In the genomic region with DNA sequence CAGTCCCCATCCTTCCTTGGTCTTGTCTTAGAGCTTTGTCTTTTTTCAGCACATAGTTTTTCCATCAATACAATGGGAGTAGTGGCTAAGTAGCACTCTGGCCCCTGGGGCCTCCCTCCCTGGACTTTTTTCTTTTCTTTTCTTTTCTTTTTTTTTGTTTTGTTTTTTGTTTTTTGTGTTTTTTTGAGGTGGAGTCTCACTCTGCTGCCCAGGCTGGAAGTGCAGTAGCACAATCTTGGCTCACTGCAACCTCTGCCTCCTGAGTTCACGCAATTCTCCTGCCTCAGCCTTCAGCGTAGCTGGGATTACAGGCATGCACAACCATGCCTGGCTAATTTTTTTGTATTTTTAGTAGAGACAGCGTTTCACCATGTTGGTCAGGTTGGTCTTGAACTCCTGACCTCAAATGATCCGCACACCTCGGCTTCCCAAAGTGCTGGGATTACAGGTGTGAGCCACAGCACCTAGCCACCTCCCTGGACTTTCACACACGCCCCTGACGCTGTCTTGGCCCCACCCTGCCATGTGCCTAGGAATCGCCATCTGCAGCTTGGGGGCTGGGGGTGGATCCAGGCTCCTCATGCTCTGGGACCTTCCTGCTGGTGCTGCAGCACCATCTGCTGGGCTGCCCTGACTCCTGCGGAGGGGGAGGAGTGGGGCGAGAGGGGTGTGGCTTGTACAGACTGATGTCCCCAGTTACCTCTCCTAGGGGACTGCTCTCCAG, we compare ENCODE assay signal across 8 cellular contexts. TPM values are rescaled to one million over a fixed set of nuclear protein-coding genes. Genes with fewer than 3 reads are reported as not detected.
DNase-seq lines count a peak whose midpoint lies in the region; ATAC-seq, FAIRE-seq and TF ChIP-seq lines count a peak whose summit lies in the region.

No MANE protein-coding gene starts in this region.

- H3F3A ChIP-seq in GM23248 (ENCODE audit: insufficient read depth): peaks cover 11% of the 10 kb centered on the region

- H3K27ac ChIP-seq in GM23248 (peak overlapping the region; percentile 98), astrocyte (ENCODE audit: low read depth, low read length) (no peak overlapping the region), right cardiac atrium (ENCODE audit: low read length) (no peak overlapping the region)

- peaks cover 22% of the 10 kb centered on the region for H3K4me1 Mint-ChIP-seq in astrocyte (ENCODE audit: low read depth, unreplicated experiment)

- ATAC-seq in right cardiac atrium (peak; percentile 83 to 87), HG03565 (IDR thresholded peaks at IDR 0.05; ENCODE audit: unreplicated experiment) (no peak)

- H3K4me3 ChIP-seq in GM23248 (peak overlapping the region; percentile 97), astrocyte (ENCODE audit: insufficient read depth, low read depth, low read length) (no peak overlapping the region), right cardiac atrium (ENCODE audit: low read length) (no peak overlapping the region)

- H3K79me2 ChIP-seq in GM23248 (ENCODE audit: insufficient read depth): peaks cover 75% of the 10 kb centered on the region
- H3K79me2 ChIP-seq in astrocyte (ENCODE audit: insufficient read depth, low read length): peaks cover 59% of the 10 kb centered on the region

- H3K9ac ChIP-seq in GM23248 (peak overlapping the region; percentile 100), astrocyte (ENCODE audit: low read length) (no peak overlapping the region)

- no peaks in the 10 kb centered on the region for H3K9me2 ChIP-seq in GM23248 (ENCODE audit: insufficient read depth)

- H3K27ac Mint-ChIP-seq in astrocyte (ENCODE audit: unreplicated experiment): peak overlapping the region; percentile 47

- intact Hi-C loops in right cardiac atrium (cut with DNase I): loop anchor here in 3 of 4 donors (1.0 to 5.0 kb wide), 3 partner anchors 162 to 177 kb away; no protein-coding TSS in a partner anchor

- WGBS in GM23248 (ENCODE audit: low coverage in 1 of 2, low lambda C conversion rate in 2 of 2, missing lambda C conversion rate in 2 of 2), 2 experiments: 9 to 10% methylated on average over 10 of the region's 10 CpGs
- 11% methylated on average over 10 of the region's 10 CpGs for WGBS in right cardiac atrium

- H3K36me3 ChIP-seq in GM23248 (ENCODE audit: low read depth): no peaks in the 10 kb centered on the region; the same call in 1 of the 2 replicates
- H3K36me3 ChIP-seq in astrocyte (ENCODE audit: insufficient read depth, low read length): peaks cover 4% of the 10 kb centered on the region

- peak; percentile 82 for TF ChIP-seq CTCF in astrocyte (IDR thresholded peaks at IDR 0.05; ENCODE audit: insufficient read depth, low read depth, low read length)

- peaks cover 22% of the 10 kb centered on the region for H3K4me1 ChIP-seq in GM23248 (ENCODE audit: insufficient read depth)
- H3K4me1 ChIP-seq in astrocyte (ENCODE audit: insufficient read depth, low read length): peaks cover 19% of the 10 kb centered on the region
- peaks cover 5% of the 10 kb centered on the region for H3K4me1 ChIP-seq in right cardiac atrium (ENCODE audit: control insufficient read depth, insufficient read depth, low read length)

- H3K27me3 ChIP-seq in GM23248 (replicated peaks; ENCODE audit: insufficient read depth): no peaks in the 10 kb centered on the region
- peaks cover 14% of the 10 kb centered on the region for H3K27me3 ChIP-seq in astrocyte (ENCODE audit: insufficient read depth, low read length)
- H3K27me3 ChIP-seq in right cardiac atrium (ENCODE audit: control insufficient read depth, insufficient read depth): no peaks in the 10 kb centered on the region

- H3K4me2 ChIP-seq in GM23248 (ENCODE audit: unreplicated experiment) (peak overlapping the region; percentile 91), astrocyte (ENCODE audit: low read length) (peak overlapping the region; percentile 53)

- in situ Hi-C loops in GM23248 (cut with MboI): loop anchor here (5.0 kb wide), 1 partner anchor 177 kb away; no protein-coding TSS in a partner anchor

- H3K4me3 Mint-ChIP-seq in astrocyte (ENCODE audit: unreplicated experiment): peak overlapping the region; percentile 79

- H2AFZ ChIP-seq in GM23248 (no peak overlapping the region), astrocyte (ENCODE audit: low read depth, low read length) (no peak overlapping the region)

- H4K20me1 ChIP-seq in GM23248 (ENCODE audit: insufficient read depth): peaks cover 11% of the 10 kb centered on the region; the same call in 1 of the 2 replicates
- peaks cover 73% of the 10 kb centered on the region for H4K20me1 ChIP-seq in astrocyte (ENCODE audit: insufficient read depth, low read length)

- H3K36me3 Mint-ChIP-seq in astrocyte (ENCODE audit: low read depth, unreplicated experiment): peaks cover 3% of the 10 kb centered on the region

- no peaks in the 10 kb centered on the region for H3K9me3 Mint-ChIP-seq in astrocyte (ENCODE audit: unreplicated experiment)

- no peak for FAIRE-seq in astrocyte (lab: Jason Lieb, UNC)

- peaks cover 3% of the 10 kb centered on the region for H3K27me3 Mint-ChIP-seq in astrocyte (ENCODE audit: low read depth, unreplicated experiment)

- no peaks in the 10 kb centered on the region for H3K9me3 ChIP-seq in GM23248 (ENCODE audit: low read depth)
- H3K9me3 ChIP-seq in astrocyte (ENCODE audit: insufficient read depth, low read depth, low read length): no peaks in the 10 kb centered on the region
- no peaks in the 10 kb centered on the region for H3K9me3 ChIP-seq in right cardiac atrium (ENCODE audit: control insufficient read depth, low read length)

- DNase-seq in COLO668 (lab: John Stamatoyannopoulos, UW; ENCODE audit: unreplicated experiment) (peak; percentile 89), GM23248 (peak; percentile 96), NCI-H187 treated with DMSO at 0.1 percent for 48 hours (lab: John Stamatoyannopoulos, UW) (peak; percentile 35), T-helper 9 cell (peak; percentile 73), astrocyte (ENCODE audit: low read depth) (peak; percentile 64), right cardiac atrium (peak; percentile 95 to 97 (median 96)), retina (peak; percentile 89)

RNA-seq across cellular contexts. Expression of a gene that starts 2.8 kb away (rescaled TPM):
- total RNA-seq in GM23248 (2014; rRNA removed; shearing (Covaris generic)): 8.1 and 12.5 TPM in 2 replicates
- polyA plus RNA-seq in GM23248 (2016; fragmentation: Nextera tagmentation; extraction: Ambion mirVana): 4.7 and 5.1 TPM in 2 replicates
- 21.6 and 21.8 TPM in 2 replicates for total RNA-seq in astrocyte
- 10 to 100 TPM in 2 of 4 donors, 1 to 10 TPM in 2; 7.4 to 12.7 (median 9.1) TPM for total RNA-seq in right cardiac atrium
- 5.3 TPM for polyA plus RNA-seq in right cardiac atrium

RNA-seq across cellular contexts. Expression of a gene that starts 53.6 kb away (rescaled TPM):
- total RNA-seq in GM23248 (2014; rRNA removed; shearing (Covaris generic)): not detected in 2 replicates
- polyA plus RNA-seq in GM23248 (2016; fragmentation: Nextera tagmentation; extraction: Ambion mirVana): not detected in 2 replicates
- not detected in 2 replicates for total RNA-seq in astrocyte
- total RNA-seq in right cardiac atrium: not detected
- polyA plus RNA-seq in right cardiac atrium: not detected

Comparison
In these comparisons a context has a peak if more than half of its experiments do, and no peak if none do; other contexts are left out.
1. DNase-seq: peak in every context shown above with its lines; median percentile 96 in GM23248; 96 in right cardiac atrium; 89 in COLO668; 89 in retina; 73 in T-helper 9 cell; 64 in astrocyte; 35 in NCI-H187 treated with DMSO at 0.1 percent for 48 hours.